ENCODE assay signal across 8 cellular contexts in genomic region chr16:85799497-85800320, GRCh38. TPM values are rescaled to one million over a fixed set of nuclear protein-coding genes. Genes with fewer than 3 reads are reported as not detected.
DNase-seq lines count a peak whose midpoint lies in the region; ATAC-seq and TF ChIP-seq lines count a peak whose summit lies in the region.

Gene COX4I1, plus strand, starts transcription at chr16:85799695. Its CDS starts 1,511 bp downstream, at chr16:85801206.
Gene EMC8, minus strand, starts transcription at chr16:85799544. Its CDS starts 249 bp downstream, at chr16:85799295.

- TF ChIP-seq CTCF in LNCaP clone FGC (IDR thresholded peaks at IDR 0.05; ENCODE audit: control insufficient read depth, extremely low read depth, insufficient read depth), result no peak
- no peak for TF ChIP-seq CTCF in RWPE1 (conservative IDR thresholded peaks at IDR 0.05; ENCODE audit: low read depth)
- no peak for TF ChIP-seq CTCF in fibroblast of mammary gland (conservative IDR thresholded peaks at IDR 0.05; ENCODE audit: control insufficient read depth, insufficient read depth, low read depth, low read length)

- ATAC-seq in activated T-helper 17 cell treated with anti-CD3 and anti-CD28 coated beads, Interleukin-2, amount 50 U/mL, for 72 hours (replicated peaks), result peak; percentile 94
- peak; percentile 85 to 87 for ATAC-seq in naive thymus-derived CD8-positive, alpha-beta T cell
- peak; percentile 92 to 95 for ATAC-seq in stimulated activated naive B cell treated with anti-CD40 and anti-IgM and Interleukin-4, amounts not matched to agents 10 μg/mL and 1 μg/mL and 100 μg/mL, for 72 hours (replicated peaks)

- H3K36me3 Mint-ChIP-seq in activated T-helper 17 cell treated with anti-CD3 and anti-CD28 coated beads, Interleukin-2, amount 50 U/mL, for 72 hours (ENCODE audit: low read depth), result peaks cover 71% of the 10 kb centered on the region
- H3K36me3 Mint-ChIP-seq in naive thymus-derived CD8-positive, alpha-beta T cell, result peaks cover 3 to 63% (median 17%) of the 10 kb centered on the region in 3 donors
- H3K36me3 Mint-ChIP-seq in stimulated activated naive B cell treated with anti-CD40 and anti-IgM and Interleukin-4, amounts not matched to agents 10 μg/mL and 1 μg/mL and 100 μg/mL, for 72 hours, result peaks cover 35 to 52% of the 10 kb centered on the region in 2 donors

- H3K27me3 Mint-ChIP-seq in activated T-helper 17 cell treated with anti-CD3 and anti-CD28 coated beads, Interleukin-2, amount 50 U/mL, for 72 hours, result no peaks in the 10 kb centered on the region
- H3K27me3 Mint-ChIP-seq in naive thymus-derived CD8-positive, alpha-beta T cell, result no peaks in the 10 kb centered on the region
- H3K27me3 Mint-ChIP-seq in stimulated activated naive B cell treated with anti-CD40 and anti-IgM and Interleukin-4, amounts not matched to agents 10 μg/mL and 1 μg/mL and 100 μg/mL, for 72 hours, result no peaks in the 10 kb centered on the region

- CTCF ChIA-PET in RWPE1 (lab: Yijun Ruan, JAX), result no interaction called here

- DNase-seq in EL, result peak; percentile 90
- peak; percentile 91 for DNase-seq in H4 (ENCODE audit: low spot score)
- DNase-seq in LNCaP clone FGC (ENCODE audit: low read depth), result peak; percentile 84
- DNase-seq in RWPE1 (ENCODE audit: low spot score), result peak; percentile 91
- DNase-seq in fibroblast of mammary gland (ENCODE audit: low read depth), result peak; percentile 91
- peak; percentile 85 to 95 (median 90) for DNase-seq in naive thymus-derived CD8-positive, alpha-beta T cell
- peak; percentile 91 for DNase-seq in stimulated activated naive B cell treated with anti-CD40 and anti-IgM and Interleukin-4, amounts not matched to agents 10 μg/mL and 1 μg/mL and 100 μg/mL, for 72 hours

- POLR2A ChIA-PET in RWPE1 (lab: Yijun Ruan, JAX; ENCODE audit: low non-redundant PET), result no interaction called here
- POLR2A ChIA-PET in naive thymus-derived CD8-positive, alpha-beta T cell (lab: Charles Lee), result interaction anchor here (2.6 kb wide), 1 partner anchor 10 kb away, joined by 19 read pairs; no protein-coding TSS in a partner anchor

- peak within 1 kb of the TSS; percentile 86 for H3K4me3 Mint-ChIP-seq in activated T-helper 17 cell treated with anti-CD3 and anti-CD28 coated beads, Interleukin-2, amount 50 U/mL, for 72 hours
- peak within 1 kb of the TSS; percentile 83 to 94 (median 89) for H3K4me3 Mint-ChIP-seq in naive thymus-derived CD8-positive, alpha-beta T cell
- peak within 1 kb of the TSS; percentile 95 to 96 for H3K4me3 Mint-ChIP-seq in stimulated activated naive B cell treated with anti-CD40 and anti-IgM and Interleukin-4, amounts not matched to agents 10 μg/mL and 1 μg/mL and 100 μg/mL, for 72 hours

- H3K27ac Mint-ChIP-seq in activated T-helper 17 cell treated with anti-CD3 and anti-CD28 coated beads, Interleukin-2, amount 50 U/mL, for 72 hours, result peak within 1 kb of the TSS; percentile 94
- H3K27ac Mint-ChIP-seq in naive thymus-derived CD8-positive, alpha-beta T cell, result peak within 1 kb of the TSS; percentile 90 to 99 (median 96)
- H3K27ac Mint-ChIP-seq in stimulated activated naive B cell treated with anti-CD40 and anti-IgM and Interleukin-4, amounts not matched to agents 10 μg/mL and 1 μg/mL and 100 μg/mL, for 72 hours, result peak within 1 kb of the TSS; percentile 98

- H3K9me3 Mint-ChIP-seq in activated T-helper 17 cell treated with anti-CD3 and anti-CD28 coated beads, Interleukin-2, amount 50 U/mL, for 72 hours, result no peaks in the 10 kb centered on the region
- no peaks in the 10 kb centered on the region for H3K9me3 Mint-ChIP-seq in naive thymus-derived CD8-positive, alpha-beta T cell
- H3K9me3 Mint-ChIP-seq in stimulated activated naive B cell treated with anti-CD40 and anti-IgM and Interleukin-4, amounts not matched to agents 10 μg/mL and 1 μg/mL and 100 μg/mL, for 72 hours, result no peaks in the 10 kb centered on the region

- H3K4me3 ChIP-seq in LNCaP clone FGC (ENCODE audit: low read depth, low read length), result peak within 1 kb of the TSS; percentile 72
- H3K4me3 ChIP-seq in fibroblast of mammary gland (ENCODE audit: control insufficient read depth, low read depth, low read length), result peak within 1 kb of the TSS; percentile 92

- peaks cover 27% of the 10 kb centered on the region for H3K4me1 Mint-ChIP-seq in activated T-helper 17 cell treated with anti-CD3 and anti-CD28 coated beads, Interleukin-2, amount 50 U/mL, for 72 hours
- H3K4me1 Mint-ChIP-seq in naive thymus-derived CD8-positive, alpha-beta T cell, result peaks cover 38 to 76% (median 65%) of the 10 kb centered on the region in 4 donors
- peaks cover 36 to 55% of the 10 kb centered on the region in 2 donors for H3K4me1 Mint-ChIP-seq in stimulated activated naive B cell treated with anti-CD40 and anti-IgM and Interleukin-4, amounts not matched to agents 10 μg/mL and 1 μg/mL and 100 μg/mL, for 72 hours

- peak within 1 kb of the TSS; percentile 86 for H3K27ac ChIP-seq in RWPE1

RNA-seq across cellular contexts. Expression of gene COX4I1, which starts in this region (rescaled TPM):
- total RNA-seq in H4 (2014; rRNA removed; shearing (Covaris generic)), result 685 and 712 TPM in 2 replicates
- 100 to 1,000 TPM; 415 to 467 TPM for total RNA-seq in activated T-helper 17 cell treated with anti-CD3 and anti-CD28 coated beads, Interleukin-2, amount 50 U/mL, for 72 hours
- total RNA-seq in naive thymus-derived CD8-positive, alpha-beta T cell, result 100 to 1,000 TPM; 750 to 766 TPM
- polyA plus RNA-seq in naive thymus-derived CD8-positive, alpha-beta T cell, result 1,000 to 10,000 TPM; 1,212 to 1,344 (median 1,331) TPM

RNA-seq across cellular contexts. Expression of gene EMC8, which starts in this region (rescaled TPM):
- total RNA-seq in H4 (2014; rRNA removed; shearing (Covaris generic)), result 57.9 and 72.0 TPM in 2 replicates
- total RNA-seq in activated T-helper 17 cell treated with anti-CD3 and anti-CD28 coated beads, Interleukin-2, amount 50 U/mL, for 72 hours, result 10 to 100 TPM; 17.4 to 42.7 TPM
- 10 to 100 TPM; 36.9 to 38.7 TPM for total RNA-seq in naive thymus-derived CD8-positive, alpha-beta T cell
- 10 to 100 TPM; 21.6 to 28.6 (median 27.2) TPM for polyA plus RNA-seq in naive thymus-derived CD8-positive, alpha-beta T cell

Comparison
In these comparisons a context has a peak if more than half of its experiments do, and no peak if none do; other contexts are left out.
1. Peak in every context shown above with its lines: DNase-seq, ATAC-seq, H3K4me3 ChIP-seq and H3K27ac ChIP-seq.